19 cellular contexts compared by ENCODE assay signal in the genomic region with DNA sequence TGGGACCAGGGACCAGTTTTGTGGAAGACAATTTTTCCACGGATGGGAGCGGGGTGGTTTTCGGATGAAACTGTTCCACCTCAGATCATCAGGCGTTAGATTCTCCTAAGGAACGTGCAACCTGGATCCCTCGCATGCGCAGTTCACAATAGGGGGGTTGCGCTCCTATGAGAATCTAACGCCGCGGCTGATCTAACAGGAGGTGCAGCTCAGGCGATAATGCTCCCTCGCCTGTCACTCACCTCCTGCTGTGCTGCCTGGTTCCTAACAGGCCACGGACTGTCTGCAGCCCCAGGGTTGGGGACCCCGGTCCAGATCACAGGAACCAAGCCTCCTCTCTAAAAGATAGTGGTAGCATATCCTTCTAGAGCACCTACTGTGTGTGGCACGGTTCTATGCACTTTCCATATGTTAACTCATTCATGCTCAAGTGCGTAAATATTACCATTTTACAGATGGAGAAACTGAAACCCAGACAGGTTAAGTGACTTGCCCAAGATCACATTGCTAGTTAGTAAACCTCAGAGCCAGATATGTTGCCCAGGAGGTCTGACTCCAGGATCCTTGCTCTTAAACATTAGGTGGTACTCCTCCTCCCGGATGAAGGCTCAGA. TPM values are rescaled to one million over a fixed set of nuclear protein-coding genes. Genes with fewer than 3 reads are reported as not detected.
A peak's percentile ranks its signal among the peaks of the same experiment; 100 is the strongest.
DNase-seq lines count a peak whose midpoint lies in the region; TF ChIP-seq lines count a peak whose summit lies in the region.
"Had no signal": no experiment of that assay in that cellular context is flagged by ENCODE, and none has a peak within 500 bp of the region (broad histone marks: within the 10 kb centered on the region; RNA-seq: fewer than 3 reads in every experiment).

No MANE protein-coding gene starts in this region.

- TF ChIP-seq EP300 in tibial nerve (IDR thresholded peaks at IDR 0.05), result no peak

- WGBS in tibial nerve, 2 donors, result 90 to 92% methylated on average over 18 of the region's 18 CpGs

- H3K9ac ChIP-seq in ES-I3 (ENCODE audit: low read depth, low read length) (peak overlapping the region; percentile 76), iPS-15b (ENCODE audit: low read depth, low read length) (no peak overlapping the region), skeletal muscle tissue (ENCODE audit: low read depth in 1 of 3, low read length in 3 of 3) (peak overlapping the region in 1 of 3 donors; percentile 77)

- TF ChIP-seq POLR2A in tibial nerve (IDR thresholded peaks at IDR 0.05), result no peak

- peak overlapping the region; percentile 100 for H3K27ac ChIP-seq in VCaP
- H3K27ac ChIP-seq in skeletal muscle tissue (ENCODE audit: low read depth, low read length), result peak overlapping the region; percentile 85
- peak overlapping the region in 2 of 4 donors; percentile 17 to 69 for H3K27ac ChIP-seq in tibial nerve
- H3K27ac ChIP-seq: C4-2B, HL-60 had no signal

- DNase-seq in UCSD-AML1 (lab: John Stamatoyannopoulos, UW; ENCODE audit: unreplicated experiment) (no peak), ecto neural progenitor cell (ENCODE audit: low spot score) (no peak), tibial nerve (ENCODE audit: low spot score in 2 of 2) (no peak)
- DNase-seq: COR-L47, MV-4-11, NCI-H1436, NCI-H2171 treated with DMSO at 0.1 percent for 48 hours, NCI-H748 treated with DMSO at 0.1 percent for 48 hours, OCI-M1, RPMI8226 had no signal

- H3K27me3 ChIP-seq in iPS-15b (ENCODE audit: control insufficient read depth, insufficient read depth, low read length) (no peaks in the 10 kb centered on the region), skeletal muscle tissue (ENCODE audit: control insufficient read depth in 3 of 3, insufficient read depth in 3 of 3, low read length in 3 of 3) (peaks cover 0 to 3% (median 0%) of the 10 kb centered on the region in 3 donors), tibial nerve (no peaks in the 10 kb centered on the region)

- H3K4me3 ChIP-seq in iPS-15b (ENCODE audit: low read depth, low read length) (peak overlapping the region; percentile 59), skeletal muscle tissue (ENCODE audit: low read length in 3 of 3) (peak overlapping the region in 1 of 3 donors; percentile 62), tibial nerve (peak overlapping the region in 1 of 4 donors; percentile 29)
- H3K4me3 ChIP-seq: A549 had no signal

- H3K9me3 ChIP-seq in ES-I3 (ENCODE audit: control insufficient read depth, insufficient read depth, low read length) (no peaks in the 10 kb centered on the region), iPS-15b (ENCODE audit: control insufficient read depth, insufficient read depth, low read length) (no peaks in the 10 kb centered on the region), skeletal muscle tissue (ENCODE audit: control insufficient read depth in 3 of 3, low read length in 3 of 3) (no peaks in the 10 kb centered on the region), tibial nerve (no peaks in the 10 kb centered on the region)
- H3K9me3 ChIP-seq: A549 had no signal

- peaks cover 18% of the 10 kb centered on the region for H3K4me1 ChIP-seq in ES-I3 (ENCODE audit: insufficient read depth, low read length)
- H3K4me1 ChIP-seq in iPS-15b (ENCODE audit: control insufficient read depth, insufficient read depth, low read length), result peaks cover 6% of the 10 kb centered on the region
- H3K4me1 ChIP-seq in skeletal muscle tissue (ENCODE audit: control insufficient read depth in 3 of 3, insufficient read depth in 3 of 3, low read length in 3 of 3), result peaks cover 3 to 16% (median 3%) of the 10 kb centered on the region in 3 donors
- peaks cover 0 to 16% (median 2%) of the 10 kb centered on the region in 4 donors for H3K4me1 ChIP-seq in tibial nerve

- TF ChIP-seq CTCF in VCaP (conservative IDR thresholded peaks at IDR 0.05) (no peak), tibial nerve (IDR thresholded peaks at IDR 0.05) (no peak)

- H3K36me3 ChIP-seq in ES-I3 (ENCODE audit: insufficient read depth, low read length) (no peaks in the 10 kb centered on the region; the same call in 1 of the 2 replicates), iPS-15b (ENCODE audit: control insufficient read depth, insufficient read depth, low read length) (peaks cover 6% of the 10 kb centered on the region), skeletal muscle tissue (ENCODE audit: control insufficient read depth in 3 of 3, insufficient read depth in 3 of 3, low read length in 3 of 3) (no peaks in the 10 kb centered on the region), tibial nerve (no peaks in the 10 kb centered on the region)

RNA-seq across cellular contexts. Expression of a gene that starts 25.3 kb away (rescaled TPM):
- not detected for total RNA-seq in skeletal muscle tissue
- not detected for total RNA-seq in tibial nerve
- total RNA-seq: Daoy, NCI-H460 had no signal
